ENCODE assay signal across 12 cellular contexts in genomic region chr11:75553889-75554257, GRCh38. TPM values are rescaled to one million over a fixed set of nuclear protein-coding genes. Genes with fewer than 3 reads are reported as not detected.
DNase-seq lines count a peak whose midpoint lies in the region; ATAC-seq and TF ChIP-seq lines count a peak whose summit lies in the region.
"Had no signal": no experiment of that assay in that cellular context is flagged by ENCODE, and none has a peak within 500 bp of the region (broad histone marks: within the 10 kb centered on the region; RNA-seq: fewer than 3 reads in every experiment).

No MANE protein-coding gene starts in this region.

- H3K4me2 ChIP-seq in smooth muscle cell: peak overlapping the region; percentile 2

- no peaks in the 10 kb centered on the region for H3K27me3 ChIP-seq in Caco-2 (replicated peaks; ENCODE audit: control insufficient read depth, insufficient read depth, low read length)
- H3K27me3 ChIP-seq in ascending aorta: no peaks in the 10 kb centered on the region
- no peaks in the 10 kb centered on the region for H3K27me3 ChIP-seq in iPS-18a (ENCODE audit: control insufficient read depth, insufficient read depth, low read length)
- H3K27me3 ChIP-seq in smooth muscle cell (ENCODE audit: low read depth): no peaks in the 10 kb centered on the region
- H3K27me3 ChIP-seq: foreskin keratinocyte had no signal

- no TSS peak for BruUV-seq in Caco-2 (replicated peaks; lab: Mats Ljungman, UMichigan)

- ATAC-seq in HG02610 (IDR thresholded peaks at IDR 0.05; ENCODE audit: unreplicated experiment) (no peak), HG03196 (IDR thresholded peaks at IDR 0.05; ENCODE audit: unreplicated experiment) (no peak)

- H3K4me3 ChIP-seq in Caco-2 (ENCODE audit: low read depth, low read length) (no peak overlapping the region), ascending aorta (peak overlapping the region in 1 of 2 donors; percentile 0), iPS-18a (ENCODE audit: low read length) (no peak overlapping the region), smooth muscle cell (no peak overlapping the region)

- H3K9ac ChIP-seq in iPS-18a (ENCODE audit: low read length) (peak overlapping the region; percentile 54), smooth muscle cell (ENCODE audit: low read depth) (no peak overlapping the region)

- CTCF ChIA-PET in Caco-2 (lab: Charles Lee): interaction anchor here (1.0 to 1.7 kb wide), 4 partner anchors 21 to 109 kb away, joined by 3 to 10 read pairs (median 4); no protein-coding TSS in a partner anchor

- H3K36me3 ChIP-seq in Caco-2 (ENCODE audit: control insufficient read depth, insufficient read depth, low read length): no peaks in the 10 kb centered on the region
- no peaks in the 10 kb centered on the region for H3K36me3 ChIP-seq in ascending aorta
- H3K36me3 ChIP-seq in iPS-18a (ENCODE audit: control insufficient read depth, low read depth, low read length): no peaks in the 10 kb centered on the region
- no peaks in the 10 kb centered on the region for H3K36me3 ChIP-seq in smooth muscle cell (ENCODE audit: low read depth)

- peaks cover 9% of the 10 kb centered on the region for H3K79me2 ChIP-seq in smooth muscle cell (ENCODE audit: low read depth)

- peaks cover 21% of the 10 kb centered on the region for H3F3A ChIP-seq in smooth muscle cell (ENCODE audit: low read depth)

- DNase-seq in Caco-2 (no peak), ascending aorta (ENCODE audit: low spot score in 2 of 2) (no peak), smooth muscle cell (lab: John Stamatoyannopoulos, UW; ENCODE audit: unreplicated experiment) (no peak), GDM1 (lab: John Stamatoyannopoulos, UW) (no peak), AG08395 (ENCODE audit: low spot score) (no peak)
- DNase-seq: activated T-cell treated with anti-CD3 and anti-CD28 coated beads, Interleukin-2, amount 50 U/mL, for 1 hour; CD4-positive, alpha-beta T cell; central memory CD4-positive, alpha-beta T cell had no signal

- H3K4me1 Mint-ChIP-seq in Caco-2 (ENCODE audit: low read depth, unreplicated experiment): peaks cover 44% of the 10 kb centered on the region

- H4K20me1 ChIP-seq in smooth muscle cell (ENCODE audit: low read depth): no peaks in the 10 kb centered on the region

- H3K27me3 Mint-ChIP-seq in Caco-2 (ENCODE audit: insufficient read depth, unreplicated experiment): no peaks in the 10 kb centered on the region
- H3K27me3 Mint-ChIP-seq: CD4-positive, alpha-beta T cell had no signal

- POLR2A ChIA-PET in Caco-2 (lab: Charles Lee): interaction anchor here (2.2 kb wide), 1 partner anchor 9 kb away, joined by 17 read pairs; the partner anchor contains the start of gene SERPINH1

- no peak overlapping the region for H3K4me3 Mint-ChIP-seq in Caco-2 (ENCODE audit: unreplicated experiment)
- H3K4me3 Mint-ChIP-seq: CD4-positive, alpha-beta T cell had no signal

- no peaks in the 10 kb centered on the region for H3K36me3 Mint-ChIP-seq in Caco-2 (ENCODE audit: insufficient read depth, unreplicated experiment)

- no peaks in the 10 kb centered on the region for H3K9me3 ChIP-seq in Caco-2
- H3K9me3 ChIP-seq in ascending aorta: no peaks in the 10 kb centered on the region
- H3K9me3 ChIP-seq in iPS-18a (ENCODE audit: control insufficient read depth, low read depth, low read length): no peaks in the 10 kb centered on the region
- no peaks in the 10 kb centered on the region for H3K9me3 ChIP-seq in smooth muscle cell (replicated peaks; ENCODE audit: low read depth)

- H2AFZ ChIP-seq in smooth muscle cell (ENCODE audit: low read depth): no peak overlapping the region

- WGBS in smooth muscle cell (ENCODE audit: low lambda C conversion rate): 78% methylated on average over 1 of the region's 1 CpG

- H3K9me3 Mint-ChIP-seq in Caco-2 (ENCODE audit: unreplicated experiment): peaks cover 8% of the 10 kb centered on the region
- H3K9me3 Mint-ChIP-seq: CD4-positive, alpha-beta T cell had no signal

- intact Hi-C loops in Caco-2 (cut with micrococcal nuclease; ENCODE audit: unreplicated experiment): no loop called here
- intact Hi-C loops in ascending aorta (cut with DNase I): loop anchor here (1.0 to 10.0 kb wide), 4 partner anchors 8 to 681 kb away; partner anchors contain the start of gene SERPINH1

- TF ChIP-seq CTCF in Caco-2 (IDR thresholded peaks at IDR 0.05; ENCODE audit: insufficient read depth in 1 of 2, low read depth in 1 of 2, low read length in 1 of 2, severe bottlenecking in 1 of 2, unreplicated experiment in 1 of 2): no peak
- no peak for TF ChIP-seq CTCF in ascending aorta (IDR thresholded peaks at IDR 0.05)
- TF ChIP-seq CTCF in smooth muscle cell (IDR thresholded peaks at IDR 0.05; ENCODE audit: borderline replicate concordance, insufficient read depth, poor library complexity, severe bottlenecking): no peak

- H3K4me1 ChIP-seq in Caco-2 (peaks cover 20% of the 10 kb centered on the region), ascending aorta (peaks cover 19 to 38% of the 10 kb centered on the region in 2 donors), iPS-18a (ENCODE audit: control insufficient read depth, low read depth, low read length) (peaks cover 17% of the 10 kb centered on the region), smooth muscle cell (ENCODE audit: low read depth) (peaks cover 23% of the 10 kb centered on the region)

- H3K27ac Mint-ChIP-seq in Caco-2 (ENCODE audit: unreplicated experiment): peak overlapping the region; percentile 82
- H3K27ac Mint-ChIP-seq: CD4-positive, alpha-beta T cell had no signal

- peak overlapping the region; percentile 95 to 97 for H3K27ac ChIP-seq in ascending aorta
- H3K27ac ChIP-seq in iPS-18a (ENCODE audit: low read length): peak overlapping the region; percentile 58
- peak overlapping the region; percentile 53 for H3K27ac ChIP-seq in smooth muscle cell (ENCODE audit: low read depth)
- H3K27ac ChIP-seq: foreskin keratinocyte had no signal

RNA-seq across cellular contexts. Expression of gene SERPINH1, which starts 8.2 kb away (rescaled TPM):
- total RNA-seq in Caco-2 (2022): 481 and 528 TPM in 2 replicates
- 1,290 TPM for total RNA-seq in ascending aorta
- total RNA-seq in smooth muscle cell: 2,653 and 2,895 TPM in 2 replicates
- 1,110 and 1,493 TPM in 2 replicates for polyA plus RNA-seq in smooth muscle cell

RNA-seq across cellular contexts. Expression of gene GDPD5, which starts 28.1 kb away (rescaled TPM):
- total RNA-seq in Caco-2 (2022) (25.7 and 28.6 TPM in 2 replicates), ascending aorta (64.6 TPM), smooth muscle cell (2.3 and 3.2 TPM in 2 replicates)
- polyA plus RNA-seq in smooth muscle cell: 5.8 and 7.1 TPM in 2 replicates
